ENCODE assay signal across 18 cellular contexts in the genomic region with DNA sequence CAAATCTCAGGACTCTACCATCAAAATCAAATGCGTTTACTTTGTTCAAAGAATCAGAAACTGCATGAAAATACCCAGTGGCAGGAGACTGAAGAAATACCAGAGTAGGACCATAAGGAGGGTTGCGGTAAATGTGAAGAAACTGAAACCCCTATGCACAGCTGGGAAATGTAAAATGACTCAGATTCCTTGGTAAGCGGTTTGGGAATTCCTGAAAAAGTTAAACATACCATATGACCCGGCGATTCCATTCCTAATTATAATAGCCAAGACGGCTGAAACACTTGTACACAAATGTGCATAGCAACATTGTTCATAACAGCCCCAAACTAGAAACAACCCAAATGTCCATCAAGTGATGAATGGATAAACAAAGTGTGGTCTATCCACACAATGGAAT.
"Had no signal": no experiment of that assay in that cellular context is flagged by ENCODE, and none has a peak within 500 bp of the region (broad histone marks: within the 10 kb centered on the region; RNA-seq: fewer than 3 reads in every experiment).

No MANE protein-coding gene starts in this region.

- H3K4me1 Mint-ChIP-seq: activated B cell treated with CpG ODN at 0.5 μM for 24 hours; activated CD4-positive, alpha-beta T cell treated with anti-CD3 and anti-CD28 coated beads, Interleukin-2, amount 10 ng/mL, durations not matched to agents 7 days and 5 days; activated naive CD8-positive, alpha-beta T cell treated with anti-CD3 and anti-CD28 coated beads for 36 hours; naive thymus-derived CD8-positive, alpha-beta T cell had no signal

- DNase-seq: activated B cell treated with CpG ODN at 0.5 μM for 24 hours; activated CD4-positive, alpha-beta T cell treated with anti-CD3 and anti-CD28 coated beads, Interleukin-2, amount 10 ng/mL, durations not matched to agents 7 days and 5 days; activated CD8-positive, alpha-beta memory T cell treated with anti-CD3 and anti-CD28 coated beads, Interleukin-2, amount 50 U/mL, for 48 hours; activated naive CD8-positive, alpha-beta T cell treated with anti-CD3 and anti-CD28 coated beads for 36 hours; activated T-cell treated with anti-CD3 and anti-CD28 coated beads, Interleukin-2, amount 50 U/mL, for 72 hours; anterior cingulate cortex; hypothalamus; kidney; left lung; naive thymus-derived CD8-positive, alpha-beta T cell; sigmoid colon; stimulated activated CD4-positive, alpha-beta T cell treated with anti-CD3 and anti-CD28 coated beads, Interleukin-12 subunit alpha, Interleukin-12 subunit beta, amount 100 ng/mL, for 4 hours; stimulated activated CD4-positive, alpha-beta T cell treated with anti-CD3 and anti-CD28 coated beads, Interleukin-2, amount 100 ng/mL, for 24 hours had no signal

- ATAC-seq: activated T-cell treated with anti-CD3 and anti-CD28 coated beads, Interleukin-2, amount 50 U/mL, for 72 hours; left lung; naive thymus-derived CD8-positive, alpha-beta T cell had no signal

- H3K27me3 ChIP-seq: breast epithelium had no signal

- H3K4me1 ChIP-seq: breast epithelium, left lung, parathyroid adenoma, sigmoid colon had no signal

- H3K9me3 Mint-ChIP-seq: activated B cell treated with CpG ODN at 0.5 μM for 24 hours; activated CD4-positive, alpha-beta T cell treated with anti-CD3 and anti-CD28 coated beads, Interleukin-2, amount 10 ng/mL, durations not matched to agents 7 days and 5 days; activated naive CD8-positive, alpha-beta T cell treated with anti-CD3 and anti-CD28 coated beads for 36 hours; activated T-cell treated with anti-CD3 and anti-CD28 coated beads, Interleukin-2, amount 50 U/mL, for 72 hours; naive thymus-derived CD8-positive, alpha-beta T cell had no signal

- H3K4me3 ChIP-seq: breast epithelium, left lung, sigmoid colon, thoracic aorta had no signal

- H3K9me3 ChIP-seq: breast epithelium, left lung, neutrophil, sigmoid colon, thoracic aorta had no signal

- H3K36me3 ChIP-seq: breast epithelium, left lung, neutrophil, sigmoid colon, thoracic aorta had no signal

- H3K36me3 Mint-ChIP-seq: activated naive CD8-positive, alpha-beta T cell treated with anti-CD3 and anti-CD28 coated beads for 36 hours; naive thymus-derived CD8-positive, alpha-beta T cell had no signal

- H3K27ac ChIP-seq: breast epithelium, epithelial cell of prostate, left lung, neutrophil, parathyroid adenoma, sigmoid colon, thoracic aorta had no signal

- H3K4me3 Mint-ChIP-seq: activated B cell treated with CpG ODN at 0.5 μM for 24 hours; activated CD4-positive, alpha-beta T cell treated with anti-CD3 and anti-CD28 coated beads, Interleukin-2, amount 10 ng/mL, durations not matched to agents 7 days and 5 days; activated naive CD8-positive, alpha-beta T cell treated with anti-CD3 and anti-CD28 coated beads for 36 hours; activated T-cell treated with anti-CD3 and anti-CD28 coated beads, Interleukin-2, amount 50 U/mL, for 72 hours; naive thymus-derived CD8-positive, alpha-beta T cell had no signal

- H3K27ac Mint-ChIP-seq: activated B cell treated with CpG ODN at 0.5 μM for 24 hours; activated CD4-positive, alpha-beta T cell treated with anti-CD3 and anti-CD28 coated beads, Interleukin-2, amount 10 ng/mL, durations not matched to agents 7 days and 5 days; activated naive CD8-positive, alpha-beta T cell treated with anti-CD3 and anti-CD28 coated beads for 36 hours; naive thymus-derived CD8-positive, alpha-beta T cell had no signal
